In genomic region chr3:4980229-4981159, GRCh38 we compare ENCODE assay signal across 8 cellular contexts. TPM values are rescaled to one million over a fixed set of nuclear protein-coding genes. Genes with fewer than 3 reads are reported as not detected.
DNase-seq lines count a peak whose midpoint lies in the region; ATAC-seq and TF ChIP-seq lines count a peak whose summit lies in the region.

No MANE protein-coding gene starts in this region.

- peaks cover 65% of the 10 kb centered on the region for H3K4me1 ChIP-seq in DOHH2 (ENCODE audit: control insufficient read depth, low read length)

- H3F3A ChIP-seq in DOHH2 (ENCODE audit: control insufficient read depth, insufficient read depth) = peaks cover 12% of the 10 kb centered on the region

- DNase-seq in NCI-H460 (ENCODE audit: extremely low read depth, low read depth) (peak; percentile 83), cerebellum (ENCODE audit: low spot score) (peak; percentile 66), kidney tubule cell (ENCODE audit: low spot score) (peak; percentile 94)
- DNase-seq in activated CD4-positive, alpha-beta T cell treated with anti-CD3 and anti-CD28 coated beads for 36 hours = peak; percentile 95
- DNase-seq in stimulated activated CD4-positive, alpha-beta T cell treated with anti-CD3 and anti-CD28 coated beads, Interleukin-15, amount 100 ng/mL, for 48 hours (ENCODE audit: low read depth in 2 of 2) = peak; percentile 80 to 89

- H3K27ac Mint-ChIP-seq in activated CD4-positive, alpha-beta T cell treated with anti-CD3 and anti-CD28 coated beads for 36 hours = peak overlapping the region; percentile 97

- no peaks in the 10 kb centered on the region for H3K9me3 Mint-ChIP-seq in activated CD4-positive, alpha-beta T cell treated with anti-CD3 and anti-CD28 coated beads for 36 hours (ENCODE audit: low read depth)

- CTCF ChIA-PET in activated CD4-positive, alpha-beta T cell treated with anti-CD3 and anti-CD28 coated beads for 36 hours (lab: Charles Lee) = interaction anchor here (0.6 to 7.4 kb wide), 37 partner anchors 8 to 590 kb away, joined by 3 to 91 read pairs (median 4); no protein-coding TSS in a partner anchor

- H3K27me3 ChIP-seq in DOHH2 (ENCODE audit: control insufficient read depth, low read length) = peaks cover 78% of the 10 kb centered on the region

- 0 out of 2 replicates have a peak, but pooled peaks cover 8% of the 10 kb centered on the region for H4K20me1 ChIP-seq in DOHH2 (ENCODE audit: control insufficient read depth, insufficient read depth, low read depth, low read length)

- H3K4me3 Mint-ChIP-seq in activated CD4-positive, alpha-beta T cell treated with anti-CD3 and anti-CD28 coated beads for 36 hours = peak overlapping the region; percentile 93

- H3K36me3 ChIP-seq in DOHH2 (ENCODE audit: control insufficient read depth, low read length) = peaks cover 10% of the 10 kb centered on the region; the same call in 1 of the 2 replicates

- no peaks in the 10 kb centered on the region for H3K9me3 ChIP-seq in DOHH2 (ENCODE audit: control insufficient read depth, insufficient read depth, low read length)

- H3K79me2 ChIP-seq in DOHH2 (ENCODE audit: control insufficient read depth, low read length) = no peaks in the 10 kb centered on the region

- no peaks in the 10 kb centered on the region for H3K9me2 ChIP-seq in DOHH2 (replicated peaks; ENCODE audit: control insufficient read depth, low read length)

- H3K4me3 ChIP-seq in DOHH2 (ENCODE audit: low read length) = peak overlapping the region; percentile 74

- POLR2A ChIA-PET in activated CD4-positive, alpha-beta T cell treated with anti-CD3 and anti-CD28 coated beads for 36 hours (lab: Charles Lee) = interaction anchor here (0.6 to 4.6 kb wide), 13 partner anchors 26 to 269 kb away, joined by 3 to 34 read pairs (median 3); no protein-coding TSS in a partner anchor

- ATAC-seq in HG02678 (IDR thresholded peaks at IDR 0.05; ENCODE audit: unreplicated experiment) = peak; percentile 13
- peak; percentile 1 for ATAC-seq in activated CD4-positive, alpha-beta T cell treated with anti-CD3 and anti-CD28 coated beads for 36 hours
- ATAC-seq in GM18498 (IDR thresholded peaks at IDR 0.05; ENCODE audit: unreplicated experiment) = no peak

- intact Hi-C loops in activated CD4-positive, alpha-beta T cell treated with anti-CD3 and anti-CD28 coated beads for 36 hours (cut with DNase I, micrococcal nuclease) = loop anchor here (1.0 to 2.0 kb wide), 4 partner anchors 46 to 210 kb away; no protein-coding TSS in a partner anchor

- peaks cover 59% of the 10 kb centered on the region for H3K36me3 Mint-ChIP-seq in activated CD4-positive, alpha-beta T cell treated with anti-CD3 and anti-CD28 coated beads for 36 hours (ENCODE audit: low read depth)

- peaks cover 54% of the 10 kb centered on the region for H3K4me1 Mint-ChIP-seq in activated CD4-positive, alpha-beta T cell treated with anti-CD3 and anti-CD28 coated beads for 36 hours

- TF ChIP-seq CTCF in DOHH2 (IDR thresholded peaks at IDR 0.05; ENCODE audit: low read depth, low read length, poor library complexity, severe bottlenecking) = peak; percentile 84

- H3K27me3 Mint-ChIP-seq in activated CD4-positive, alpha-beta T cell treated with anti-CD3 and anti-CD28 coated beads for 36 hours = no peaks in the 10 kb centered on the region

- H3K27ac ChIP-seq in DOHH2 (ENCODE audit: low read depth, low read length) = no peak overlapping the region

- peak overlapping the region; percentile 83 for H3K4me2 ChIP-seq in DOHH2 (ENCODE audit: low read length)

RNA-seq across cellular contexts. Expression of gene BHLHE40, which starts 1.3 kb away (rescaled TPM):
- total RNA-seq in NCI-H460 (2014; rRNA removed; shearing (Covaris generic)) = 64.5 and 76.8 TPM in 2 replicates
- polyA plus RNA-seq in NCI-H460 (2014; cell fraction: nucleus; rRNA removed) = 27.8 and 29.0 TPM in 2 replicates
- 100 to 1,000 TPM; 258 to 273 TPM for total RNA-seq in activated CD4-positive, alpha-beta T cell treated with anti-CD3 and anti-CD28 coated beads for 36 hours
- 6.5 TPM for total RNA-seq in cerebellum
